8 cellular contexts compared by ENCODE assay signal in the genomic region with DNA sequence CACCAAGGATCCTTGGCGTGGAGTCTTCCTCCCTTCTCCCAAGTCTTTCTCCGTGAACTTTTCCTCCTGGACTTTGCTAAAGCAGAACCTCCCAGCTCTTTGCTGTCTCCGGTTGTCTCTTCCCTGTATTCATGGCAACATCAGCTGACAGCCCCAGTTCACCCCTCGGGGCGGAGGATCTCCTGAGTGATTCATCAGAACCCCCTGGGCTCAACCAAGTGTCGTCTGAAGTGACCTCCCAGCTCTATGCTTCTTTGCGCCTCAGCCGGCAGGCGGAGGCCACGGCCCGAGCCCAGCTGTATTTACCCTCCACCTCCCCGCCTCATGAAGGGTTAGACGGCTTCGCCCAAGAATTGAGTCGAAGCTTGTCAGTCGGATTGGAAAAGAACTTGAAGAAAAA. TPM values are rescaled to one million over a fixed set of nuclear protein-coding genes. Genes with fewer than 3 reads are reported as not detected.
DNase-seq lines count a peak whose midpoint lies in the region; ATAC-seq and TF ChIP-seq lines count a peak whose summit lies in the region.

No MANE protein-coding gene starts in this region.

- TF ChIP-seq CTCF in AG10803 (conservative IDR thresholded peaks at IDR 0.05; ENCODE audit: low read length) (peak; percentile 44), GM13977 (IDR thresholded peaks at IDR 0.05; ENCODE audit: extremely low read depth, insufficient read depth, missing control alignments) (peak; percentile 33), Panc1 (IDR thresholded peaks at IDR 0.05) (no peak), left lung (IDR thresholded peaks at IDR 0.05) (no peak)

- H3K4me1 ChIP-seq in Panc1 (ENCODE audit: control insufficient read depth, insufficient read depth, low read length), result peaks cover 6% of the 10 kb centered on the region
- H3K4me1 ChIP-seq in left lung, result peaks cover 13 to 42% of the 10 kb centered on the region in 2 donors
- H3K4me1 ChIP-seq in stomach smooth muscle (ENCODE audit: control insufficient read depth, insufficient read depth, low read length), result peaks cover 30% of the 10 kb centered on the region

- H3K27me3 ChIP-seq in Panc1 (ENCODE audit: control insufficient read depth, insufficient read depth, low read length) (no peaks in the 10 kb centered on the region), left lung (no peaks in the 10 kb centered on the region), stomach smooth muscle (ENCODE audit: control insufficient read depth in 1 of 2, insufficient read depth in 2 of 2, low read length in 2 of 2) (peaks cover 0 to 15% of the 10 kb centered on the region in 2 donors)

- in situ Hi-C loops in GM13977 (cut with MboI; ENCODE audit: low pct_unique_long_range_greater_than_20kb, low sequenced_read_pairs, unreplicated experiment), result no loop called here
- in situ Hi-C loops in Panc1 (cut with HindIII; ENCODE audit: low pct_unique_long_range_greater_than_20kb, low sequenced_read_pairs), result no loop called here

- peak overlapping the region; percentile 68 to 89 for H3K9ac ChIP-seq in stomach smooth muscle (ENCODE audit: low read length in 2 of 2)

- POLR2A ChIA-PET in Panc1 (lab: Charles Lee), result interaction anchor here (0.6 to 1.1 kb wide), 2 partner anchors 16 to 900 kb away, joined by 3 to 6 read pairs; no protein-coding TSS in a partner anchor

- peak; percentile 50 for DNase-seq in AG10803 (ENCODE audit: low read depth)
- DNase-seq in GM13977 (ENCODE audit: low spot score), result peak; percentile 66
- DNase-seq in Panc1 (ENCODE audit: low read depth, low spot score), result no peak
- DNase-seq in brain pericyte (ENCODE audit: low read depth, low spot score), result peak; percentile 65
- DNase-seq in left lung, result peak; percentile 63 to 85

- H3K9me3 ChIP-seq in Panc1 (ENCODE audit: control insufficient read depth, insufficient read depth, low read depth, low read length), result no peaks in the 10 kb centered on the region
- H3K9me3 ChIP-seq in left lung, result no peaks in the 10 kb centered on the region
- no peaks in the 10 kb centered on the region for H3K9me3 ChIP-seq in stomach smooth muscle (ENCODE audit: control insufficient read depth in 2 of 2, low read length in 2 of 2)

- ATAC-seq in Panc1, result no peak
- peak; percentile 60 for ATAC-seq in left lung
- ATAC-seq in HG02970 (IDR thresholded peaks at IDR 0.05; ENCODE audit: low FRiP score, unreplicated experiment), result no peak
- no peak for ATAC-seq in GM21737 (IDR thresholded peaks at IDR 0.05; ENCODE audit: unreplicated experiment)

- CTCF ChIA-PET in Panc1 (lab: Charles Lee), result interaction anchor here (0.6 to 0.9 kb wide), 3 partner anchors 40 to 104 kb away, joined by 4 to 6 read pairs (median 4); no protein-coding TSS in a partner anchor

- H3K27ac ChIP-seq in Panc1 (ENCODE audit: low read length) (peak overlapping the region; percentile 98), left lung (peak overlapping the region; percentile 65 to 91), stomach smooth muscle (ENCODE audit: low read length) (peak overlapping the region; percentile 77)

- intact Hi-C loops in Panc1 (cut with micrococcal nuclease; ENCODE audit: unreplicated experiment), result loop anchor here (2.0 kb wide), 1 partner anchor 34 kb away; no protein-coding TSS in a partner anchor
- intact Hi-C loops in left lung (cut with DNase I), result no loop called here

- H3K36me3 ChIP-seq in Panc1 (ENCODE audit: control insufficient read depth, insufficient read depth, low read length), result peaks cover 21% of the 10 kb centered on the region
- H3K36me3 ChIP-seq in left lung, result peaks cover 0 to 48% of the 10 kb centered on the region in 2 donors
- peaks cover 12 to 14% of the 10 kb centered on the region in 2 donors for H3K36me3 ChIP-seq in stomach smooth muscle (ENCODE audit: control insufficient read depth in 2 of 2, insufficient read depth in 2 of 2, low read length in 2 of 2)

- peak overlapping the region; percentile 99 for H3K4me3 ChIP-seq in AG10803 (ENCODE audit: low read length)
- peak overlapping the region; percentile 97 to 99 for H3K4me3 ChIP-seq in Panc1 (ENCODE audit: low read depth in 2 of 2, low read length in 2 of 2)
- peak overlapping the region; percentile 77 to 79 for H3K4me3 ChIP-seq in left lung
- peak overlapping the region; percentile 85 to 99 for H3K4me3 ChIP-seq in stomach smooth muscle (ENCODE audit: low read length in 2 of 2)

- BruUV-seq in Panc1 (replicated peaks; lab: Mats Ljungman, UMichigan), result no TSS peak

RNA-seq across cellular contexts. Expression of gene CNTROB, which starts 0.9 kb away (rescaled TPM):
- total RNA-seq in Panc1 (2021; ENCODE audit: unreplicated experiment) (60.5 TPM), left lung (10 to 100 TPM; 38.2 to 50.1 TPM)
- polyA plus RNA-seq in Panc1 (2012; ENCODE audit: insufficient read length), result 38.4 TPM

RNA-seq across cellular contexts. Expression of gene TRAPPC1, which starts 1.2 kb away (rescaled TPM):
- 154 TPM for total RNA-seq in Panc1 (2021; ENCODE audit: unreplicated experiment)
- polyA plus RNA-seq in Panc1 (2012; ENCODE audit: insufficient read length), result 244 TPM
- total RNA-seq in left lung, result 100 to 1,000 TPM; 141 to 181 TPM

RNA-seq across cellular contexts. Expression of gene KCNAB3, which starts 3.3 kb away (rescaled TPM):
- 3.5 TPM for total RNA-seq in Panc1 (2021; ENCODE audit: unreplicated experiment)
- polyA plus RNA-seq in Panc1 (2012; ENCODE audit: insufficient read length), result 1.2 TPM
- 1 to 10 TPM; 2.5 to 3.5 TPM for total RNA-seq in left lung

RNA-seq across cellular contexts. Expression of gene RNF227, which starts 16.9 kb away (rescaled TPM):
- total RNA-seq in Panc1 (2021; ENCODE audit: unreplicated experiment), result 2.6 TPM
- 3.6 TPM for polyA plus RNA-seq in Panc1 (2012; ENCODE audit: insufficient read length)
- total RNA-seq in left lung, result 1 to 10 TPM; 4.5 to 5.1 TPM

RNA-seq across cellular contexts. Expression of gene CHD3, which starts 44.4 kb away (rescaled TPM):
- total RNA-seq in Panc1 (2021; ENCODE audit: unreplicated experiment), result 84.6 TPM
- polyA plus RNA-seq in Panc1 (2012; ENCODE audit: insufficient read length), result 113 TPM
- total RNA-seq in left lung, result 100 to 1,000 TPM in 1 of 2 donors, 10 to 100 TPM in 1; 95.3 to 118 TPM

Comparison
In these comparisons a context has a peak if more than half of its experiments do, and no peak if none do; other contexts are left out.
1. CTCF ChIP-seq: peak in AG10803 (single experiment) and GM13977 (single experiment); none in Panc1 (single experiment) and left lung (0 of 2).
2. Peak in every context shown above with its lines, with median percentiles within 50 percentile points of each other: H3K4me3 ChIP-seq and H3K27ac ChIP-seq.